1 cellular context compared by ENCODE assay signal in genomic region chr22:30305906-30306628, GRCh38.
TF ChIP-seq lines count a peak whose summit lies in the region.

No MANE protein-coding gene starts in this region.

TF ChIP-seq in K562, 482 proteins besides CTCF, POLR2A, EP300 and RAD21 (continued from another document and continues in another):
- no peak for TF ChIP-seq ZBTB40 (IDR thresholded peaks at IDR 0.05)
- no peak for TF ChIP-seq ZBTB40 (CRISPR knock-in tag; IDR thresholded peaks at IDR 0.05)
- no peak for TF ChIP-seq RB1 (IDR thresholded peaks at IDR 0.05; ENCODE audit: low read depth)
- no peak for TF ChIP-seq POLR2H (tag; IDR thresholded peaks at IDR 0.05; ENCODE audit: low read depth)
- TF ChIP-seq ARHGAP35 (IDR thresholded peaks at IDR 0.05; ENCODE audit: partially characterized antibody): no peak
- TF ChIP-seq ATF1 (CRISPR knock-in tag; IDR thresholded peaks at IDR 0.05): no peak
- TF ChIP-seq ATF1 (tag; IDR thresholded peaks at IDR 0.05): no peak
- no peak for TF ChIP-seq SMAD1 (IDR thresholded peaks at IDR 0.05; ENCODE audit: low read depth, low read length, partially characterized antibody)
- no peak for TF ChIP-seq ZBTB11 (CRISPR knock-in tag; IDR thresholded peaks at IDR 0.05)
- TF ChIP-seq CHD4 (IDR thresholded peaks at IDR 0.05; ENCODE audit: insufficient read depth, insufficient replicate concordance, low read depth, low read length, poor library complexity, severe bottlenecking): peak; percentile 64
- no peak for TF ChIP-seq ZC3H11A (IDR thresholded peaks at IDR 0.05; ENCODE audit: low read depth, low read length)
- TF ChIP-seq TCF7L2 (IDR thresholded peaks at IDR 0.05; ENCODE audit: low read depth, low read length): no peak
- no peak for TF ChIP-seq TGIF2 (CRISPR knock-in tag; IDR thresholded peaks at IDR 0.05)
- TF ChIP-seq HDAC6 (IDR thresholded peaks at IDR 0.05; ENCODE audit: low read depth, low read length): no peak
- TF ChIP-seq NONO (IDR thresholded peaks at IDR 0.05; ENCODE audit: low read depth in 2 of 2, low read length in 1 of 2): no peak
- TF ChIP-seq SMAD3 (CRISPR knock-in tag; conservative IDR thresholded peaks at IDR 0.05): no peak
- no peak for TF ChIP-seq POLR2AphosphoS5 (IDR thresholded peaks at IDR 0.05; ENCODE audit: control insufficient read depth, insufficient read depth, low read depth, low read length)
- TF ChIP-seq CBX3 (IDR thresholded peaks at IDR 0.05; ENCODE audit: borderline replicate concordance in 1 of 2, low read length in 2 of 2): peak in 1 of 2 experiments; percentile 24; a peak in 1 of 3 replicates
- no peak for TF ChIP-seq KAT2B (IDR thresholded peaks at IDR 0.05; ENCODE audit: low read depth, low read length)
- no peak for TF ChIP-seq MAFF (IDR thresholded peaks at IDR 0.05; ENCODE audit: low read length)
- no peak for TF ChIP-seq ZNF764 (CRISPR knock-in tag; IDR thresholded peaks at IDR 0.05; ENCODE audit: low read depth)
- TF ChIP-seq ZZZ3 (IDR thresholded peaks at IDR 0.05): no peak
- TF ChIP-seq TEAD2 (tag; IDR thresholded peaks at IDR 0.05): no peak
- TF ChIP-seq XRCC3 (IDR thresholded peaks at IDR 0.05): no peak
- TF ChIP-seq FOXP4 (CRISPR knock-in tag; IDR thresholded peaks at IDR 0.05; ENCODE audit: borderline replicate concordance): no peak
- TF ChIP-seq CTBP1 (IDR thresholded peaks at IDR 0.05; ENCODE audit: borderline replicate concordance): 0 out of 2 replicates have a peak, but pooled peaks have one; percentile 31
- no peak for TF ChIP-seq CBX8 (IDR thresholded peaks at IDR 0.05; ENCODE audit: borderline replicate concordance, extremely low read depth, low read depth, low read length, poor library complexity, severe bottlenecking)
- no peak for TF ChIP-seq TFAM (CRISPR knock-in tag; conservative IDR thresholded peaks at IDR 0.05)
- TF ChIP-seq PYGO2 (tag; IDR thresholded peaks at IDR 0.05): no peak
- TF ChIP-seq MLX (CRISPR knock-in tag; conservative IDR thresholded peaks at IDR 0.05): no peak
- no peak for TF ChIP-seq JUNB (CRISPR knock-in tag; conservative IDR thresholded peaks at IDR 0.05)
- no peak for TF ChIP-seq HMGXB4 (CRISPR knock-in tag; IDR thresholded peaks at IDR 0.05)
- TF ChIP-seq ZNF121 (CRISPR knock-in tag; conservative IDR thresholded peaks at IDR 0.05): no peak
- no peak for TF ChIP-seq ZNF124 (CRISPR knock-in tag; IDR thresholded peaks at IDR 0.05)
- no peak for TF ChIP-seq NCOA6 (IDR thresholded peaks at IDR 0.05)
- TF ChIP-seq ETV1 (tag; conservative IDR thresholded peaks at IDR 0.05; ENCODE audit: low read depth): peak; percentile 67
- TF ChIP-seq ZNF77 (CRISPR knock-in tag; IDR thresholded peaks at IDR 0.05): no peak
